In the genomic region with DNA sequence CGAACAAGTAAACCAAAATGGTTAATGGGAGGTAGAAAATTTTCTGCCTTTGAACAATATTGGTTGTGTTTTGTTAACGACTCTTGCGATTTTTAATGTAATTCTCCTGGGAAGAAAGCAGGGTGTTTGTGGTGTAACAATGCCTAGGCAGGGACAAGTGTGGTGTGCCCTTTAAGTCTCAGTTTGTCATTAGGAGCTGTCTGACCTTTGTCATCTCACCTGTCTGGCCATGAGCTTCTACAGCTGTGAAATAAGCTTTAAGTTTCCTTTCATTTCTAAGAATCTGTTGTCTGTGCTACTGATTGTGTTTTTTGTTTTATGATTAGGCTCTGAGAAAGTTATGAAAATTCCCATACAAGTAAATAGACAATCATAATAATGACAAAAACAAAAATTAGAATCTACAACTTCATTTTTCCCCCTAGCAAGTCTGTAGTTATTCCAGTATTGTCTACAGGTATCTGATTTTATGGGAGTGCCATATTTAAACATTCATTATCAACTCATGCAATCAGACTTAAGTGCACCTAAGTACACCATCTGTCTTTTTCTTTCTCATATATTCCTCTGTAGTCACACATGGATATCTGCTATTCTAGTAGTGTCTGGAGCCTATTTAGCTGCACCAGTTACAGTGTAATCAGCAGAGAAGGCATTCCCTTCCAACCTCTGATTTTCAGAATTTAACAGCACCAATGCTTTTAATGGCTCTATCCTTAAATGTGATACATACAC, we compare ENCODE assay signal across 25 cellular contexts.
"Had no signal": no experiment of that assay in that cellular context is flagged by ENCODE, and none has a peak within 500 bp of the region (broad histone marks: within the 10 kb centered on the region; RNA-seq: fewer than 3 reads in every experiment).

No MANE protein-coding gene starts in this region.

- H3K27ac Mint-ChIP-seq: activated B cell treated with CpG ODN at 0.5 μM for 24 hours; activated CD4-positive, alpha-beta T cell treated with anti-CD3 and anti-CD28 coated beads, Interleukin-2, amount 10 ng/mL, durations not matched to agents 24 days and 14 days; activated naive CD4-positive, alpha-beta T cell treated with anti-CD3 and anti-CD28 coated beads for 36 hours; activated naive CD8-positive, alpha-beta T cell; brain; T-helper 17 cell had no signal

- H3K4me3 Mint-ChIP-seq: activated B cell treated with CpG ODN at 0.5 μM for 24 hours; activated CD4-positive, alpha-beta T cell treated with anti-CD3 and anti-CD28 coated beads, Interleukin-2, amount 10 ng/mL, durations not matched to agents 24 days and 14 days; activated naive CD4-positive, alpha-beta T cell treated with anti-CD3 and anti-CD28 coated beads for 36 hours; activated naive CD8-positive, alpha-beta T cell; activated T-cell treated with anti-CD3 and anti-CD28 coated beads, Interleukin-2, amount 50 U/mL, for 4 hours; brain; central memory CD8-positive, alpha-beta T cell; T-helper 17 cell had no signal

- DNase-seq: activated B cell treated with CpG ODN at 0.5 μM for 24 hours; activated CD4-positive, alpha-beta T cell treated with anti-CD3 and anti-CD28 coated beads for 1 hour; activated CD4-positive, alpha-beta T cell treated with anti-CD3 and anti-CD28 coated beads, Interleukin-2, amount 10 ng/mL, durations not matched to agents 24 days and 14 days; activated CD4-positive, alpha-beta T cell treated with anti-CD3 and anti-CD28 coated beads, Interleukin-2, amount 50 U/mL, for 48 hours; activated CD8-positive, alpha-beta memory T cell treated with anti-CD3 and anti-CD28 coated beads for 24 hours; activated effector memory CD4-positive, alpha-beta T cell treated with anti-CD3 and anti-CD28 coated beads, Interleukin-2, amount 50 U/mL, for 16 hours; activated naive CD4-positive, alpha-beta T cell treated with anti-CD3 and anti-CD28 coated beads for 36 hours; activated T-cell treated with anti-CD3 and anti-CD28 coated beads, Interleukin-2, amount 50 U/mL, for 4 hours; amygdala; IMR-90; Kasumi-1; KBM-7; NCI-H1105 treated with DMSO at 0.1 percent for 48 hours; NCI-H1694; NCI-H2081; NCI-H2171; NCI-H2227 treated with DMSO at 0.1 percent for 48 hours; NCI-H446 treated with DMSO at 0.1 percent for 48 hours; NCI-H526 treated with DMSO at 0.1 percent for 48 hours; SIG-M5; T-helper 17 cell; T-helper 9 cell had no signal

- H3K27me3 Mint-ChIP-seq: activated B cell treated with CpG ODN at 0.5 μM for 24 hours; activated CD4-positive, alpha-beta T cell treated with anti-CD3 and anti-CD28 coated beads, Interleukin-2, amount 10 ng/mL, durations not matched to agents 24 days and 14 days; activated naive CD8-positive, alpha-beta T cell; brain; central memory CD8-positive, alpha-beta T cell; T-helper 17 cell had no signal

- H3K4me1 Mint-ChIP-seq: activated B cell treated with CpG ODN at 0.5 μM for 24 hours; activated CD4-positive, alpha-beta T cell treated with anti-CD3 and anti-CD28 coated beads, Interleukin-2, amount 10 ng/mL, durations not matched to agents 24 days and 14 days; central memory CD8-positive, alpha-beta T cell; T-helper 17 cell had no signal

- ATAC-seq: activated T-cell treated with anti-CD3 and anti-CD28 coated beads, Interleukin-2, amount 50 U/mL, for 4 hours; T-helper 17 cell had no signal

- H3K36me3 Mint-ChIP-seq: activated naive CD8-positive, alpha-beta T cell; brain had no signal
